Comparison of ENCODE assay signal across 22 cellular contexts in the genomic region with DNA sequence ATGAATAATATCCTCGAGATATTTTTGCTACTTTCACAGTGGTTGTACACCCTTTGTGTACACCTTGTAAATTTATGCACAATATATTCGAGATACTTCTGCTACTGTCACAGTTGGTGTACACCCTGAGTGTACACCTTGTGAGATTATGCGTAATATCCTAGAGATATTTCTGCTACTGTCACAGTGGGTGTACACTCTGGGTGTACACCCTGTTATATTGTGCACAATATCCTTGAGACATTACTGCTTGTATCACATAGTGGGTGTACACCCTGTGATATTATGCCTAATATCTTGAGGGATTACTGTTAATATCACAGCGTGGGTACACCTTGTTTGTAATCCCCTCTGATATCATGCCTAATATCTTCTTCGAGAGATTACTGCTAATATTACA. TPM values are rescaled to one million over a fixed set of nuclear protein-coding genes. Genes with fewer than 3 reads are reported as not detected.
"Had no signal": no experiment of that assay in that cellular context is flagged by ENCODE, and none has a peak within 500 bp of the region (broad histone marks: within the 10 kb centered on the region; RNA-seq: fewer than 3 reads in every experiment).

No MANE protein-coding gene starts in this region.

- H3K9me3 ChIP-seq: SK-N-SH had no signal

- DNase-seq: Kasumi-1, MM.1S, NCI-H1092 treated with DMSO at 0.1 percent for 48 hours, NCI-H1436, NCI-H187, NCI-H2029, NCI-H2081 treated with DMSO at 0.1 percent for 48 hours, NCI-H2171, NCI-H226, NCI-H446, NCI-H510A, NCI-H524 treated with DMSO at 0.1 percent for 48 hours, NCI-H69, NCI-H774, PC-3, SHP77, SK-N-SH had no signal

- H3K27me3 Mint-ChIP-seq: IgD-negative memory B cell had no signal

- H3K9ac ChIP-seq: KMS-11, SK-N-SH had no signal

- H3K4me3 Mint-ChIP-seq: IgD-negative memory B cell had no signal

- H3K4me3 ChIP-seq: K562 had no signal

- H3K9me3 Mint-ChIP-seq: IgD-negative memory B cell had no signal

- H3K27ac Mint-ChIP-seq: IgD-negative memory B cell had no signal

- FAIRE-seq: K562 had no signal

- H3K27ac ChIP-seq: KMS-11, RWPE1 had no signal

- H3K36me3 Mint-ChIP-seq: IgD-negative memory B cell had no signal

- H3K4me2 ChIP-seq: KMS-11, SK-N-SH had no signal

- ATAC-seq: K562, Panc1, PC-3 had no signal

RNA-seq across cellular contexts. Expression of a gene that starts 7.2 kb away (rescaled TPM):
- total RNA-seq: PC-3 had no signal
